ENCODE assay signal across 1 cellular context in the genomic region with DNA sequence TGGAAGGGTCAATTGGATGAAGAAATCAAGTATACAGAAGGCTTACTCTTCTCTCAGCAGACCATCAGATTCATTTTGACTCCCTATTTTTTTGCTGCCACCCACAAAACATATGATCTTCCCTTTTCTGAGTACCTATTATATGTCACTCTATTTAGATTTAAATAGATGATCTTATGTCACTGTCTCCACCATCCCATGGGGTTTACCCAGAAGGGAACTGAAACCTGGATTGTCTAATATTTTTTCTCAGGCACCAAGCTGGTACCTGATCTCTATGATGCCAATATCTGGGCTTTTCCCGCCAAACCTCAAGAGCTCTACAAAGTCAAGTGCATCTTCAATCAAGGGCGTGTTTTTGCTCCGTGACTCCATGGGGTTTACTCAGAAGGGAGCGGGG.
TF ChIP-seq lines count a peak whose summit lies in the region.

No MANE protein-coding gene starts in this region.

TF ChIP-seq in H1, 55 proteins besides CTCF, POLR2A, EP300 and RAD21 (continued from another document):
- TF ChIP-seq, protein P1, sequence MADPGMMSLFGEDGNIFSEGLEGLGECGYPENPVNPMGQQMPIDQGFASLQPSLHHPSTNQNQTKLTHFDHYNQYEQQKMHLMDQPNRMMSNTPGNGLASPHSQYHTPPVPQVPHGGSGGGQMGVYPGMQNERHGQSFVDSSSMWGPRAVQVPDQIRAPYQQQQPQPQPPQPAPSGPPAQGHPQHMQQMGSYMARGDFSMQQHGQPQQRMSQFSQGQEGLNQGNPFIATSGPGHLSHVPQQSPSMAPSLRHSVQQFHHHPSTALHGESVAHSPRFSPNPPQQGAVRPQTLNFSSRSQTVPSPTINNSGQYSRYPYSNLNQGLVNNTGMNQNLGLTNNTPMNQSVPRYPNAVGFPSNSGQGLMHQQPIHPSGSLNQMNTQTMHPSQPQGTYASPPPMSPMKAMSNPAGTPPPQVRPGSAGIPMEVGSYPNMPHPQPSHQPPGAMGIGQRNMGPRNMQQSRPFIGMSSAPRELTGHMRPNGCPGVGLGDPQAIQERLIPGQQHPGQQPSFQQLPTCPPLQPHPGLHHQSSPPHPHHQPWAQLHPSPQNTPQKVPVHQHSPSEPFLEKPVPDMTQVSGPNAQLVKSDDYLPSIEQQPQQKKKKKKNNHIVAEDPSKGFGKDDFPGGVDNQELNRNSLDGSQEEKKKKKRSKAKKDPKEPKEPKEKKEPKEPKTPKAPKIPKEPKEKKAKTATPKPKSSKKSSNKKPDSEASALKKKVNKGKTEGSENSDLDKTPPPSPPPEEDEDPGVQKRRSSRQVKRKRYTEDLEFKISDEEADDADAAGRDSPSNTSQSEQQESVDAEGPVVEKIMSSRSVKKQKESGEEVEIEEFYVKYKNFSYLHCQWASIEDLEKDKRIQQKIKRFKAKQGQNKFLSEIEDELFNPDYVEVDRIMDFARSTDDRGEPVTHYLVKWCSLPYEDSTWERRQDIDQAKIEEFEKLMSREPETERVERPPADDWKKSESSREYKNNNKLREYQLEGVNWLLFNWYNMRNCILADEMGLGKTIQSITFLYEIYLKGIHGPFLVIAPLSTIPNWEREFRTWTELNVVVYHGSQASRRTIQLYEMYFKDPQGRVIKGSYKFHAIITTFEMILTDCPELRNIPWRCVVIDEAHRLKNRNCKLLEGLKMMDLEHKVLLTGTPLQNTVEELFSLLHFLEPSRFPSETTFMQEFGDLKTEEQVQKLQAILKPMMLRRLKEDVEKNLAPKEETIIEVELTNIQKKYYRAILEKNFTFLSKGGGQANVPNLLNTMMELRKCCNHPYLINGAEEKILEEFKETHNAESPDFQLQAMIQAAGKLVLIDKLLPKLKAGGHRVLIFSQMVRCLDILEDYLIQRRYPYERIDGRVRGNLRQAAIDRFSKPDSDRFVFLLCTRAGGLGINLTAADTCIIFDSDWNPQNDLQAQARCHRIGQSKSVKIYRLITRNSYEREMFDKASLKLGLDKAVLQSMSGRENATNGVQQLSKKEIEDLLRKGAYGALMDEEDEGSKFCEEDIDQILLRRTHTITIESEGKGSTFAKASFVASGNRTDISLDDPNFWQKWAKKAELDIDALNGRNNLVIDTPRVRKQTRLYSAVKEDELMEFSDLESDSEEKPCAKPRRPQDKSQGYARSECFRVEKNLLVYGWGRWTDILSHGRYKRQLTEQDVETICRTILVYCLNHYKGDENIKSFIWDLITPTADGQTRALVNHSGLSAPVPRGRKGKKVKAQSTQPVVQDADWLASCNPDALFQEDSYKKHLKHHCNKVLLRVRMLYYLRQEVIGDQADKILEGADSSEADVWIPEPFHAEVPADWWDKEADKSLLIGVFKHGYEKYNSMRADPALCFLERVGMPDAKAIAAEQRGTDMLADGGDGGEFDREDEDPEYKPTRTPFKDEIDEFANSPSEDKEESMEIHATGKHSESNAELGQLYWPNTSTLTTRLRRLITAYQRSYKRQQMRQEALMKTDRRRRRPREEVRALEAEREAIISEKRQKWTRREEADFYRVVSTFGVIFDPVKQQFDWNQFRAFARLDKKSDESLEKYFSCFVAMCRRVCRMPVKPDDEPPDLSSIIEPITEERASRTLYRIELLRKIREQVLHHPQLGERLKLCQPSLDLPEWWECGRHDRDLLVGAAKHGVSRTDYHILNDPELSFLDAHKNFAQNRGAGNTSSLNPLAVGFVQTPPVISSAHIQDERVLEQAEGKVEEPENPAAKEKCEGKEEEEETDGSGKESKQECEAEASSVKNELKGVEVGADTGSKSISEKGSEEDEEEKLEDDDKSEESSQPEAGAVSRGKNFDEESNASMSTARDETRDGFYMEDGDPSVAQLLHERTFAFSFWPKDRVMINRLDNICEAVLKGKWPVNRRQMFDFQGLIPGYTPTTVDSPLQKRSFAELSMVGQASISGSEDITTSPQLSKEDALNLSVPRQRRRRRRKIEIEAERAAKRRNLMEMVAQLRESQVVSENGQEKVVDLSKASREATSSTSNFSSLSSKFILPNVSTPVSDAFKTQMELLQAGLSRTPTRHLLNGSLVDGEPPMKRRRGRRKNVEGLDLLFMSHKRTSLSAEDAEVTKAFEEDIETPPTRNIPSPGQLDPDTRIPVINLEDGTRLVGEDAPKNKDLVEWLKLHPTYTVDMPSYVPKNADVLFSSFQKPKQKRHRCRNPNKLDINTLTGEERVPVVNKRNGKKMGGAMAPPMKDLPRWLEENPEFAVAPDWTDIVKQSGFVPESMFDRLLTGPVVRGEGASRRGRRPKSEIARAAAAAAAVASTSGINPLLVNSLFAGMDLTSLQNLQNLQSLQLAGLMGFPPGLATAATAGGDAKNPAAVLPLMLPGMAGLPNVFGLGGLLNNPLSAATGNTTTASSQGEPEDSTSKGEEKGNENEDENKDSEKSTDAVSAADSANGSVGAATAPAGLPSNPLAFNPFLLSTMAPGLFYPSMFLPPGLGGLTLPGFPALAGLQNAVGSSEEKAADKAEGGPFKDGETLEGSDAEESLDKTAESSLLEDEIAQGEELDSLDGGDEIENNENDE (IDR thresholded peaks at IDR 0.05; ENCODE audit: insufficient replicate concordance, low read length) = no peak
- TF ChIP-seq BRCA1 (IDR thresholded peaks at IDR 0.05; ENCODE audit: low read depth, low read length) = no peak
- TF ChIP-seq, protein P2, sequence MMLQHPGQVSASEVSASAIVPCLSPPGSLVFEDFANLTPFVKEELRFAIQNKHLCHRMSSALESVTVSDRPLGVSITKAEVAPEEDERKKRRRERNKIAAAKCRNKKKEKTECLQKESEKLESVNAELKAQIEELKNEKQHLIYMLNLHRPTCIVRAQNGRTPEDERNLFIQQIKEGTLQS (IDR thresholded peaks at IDR 0.05; ENCODE audit: insufficient read depth, low read depth, low read length) = no peak
- TF ChIP-seq, protein P3, sequence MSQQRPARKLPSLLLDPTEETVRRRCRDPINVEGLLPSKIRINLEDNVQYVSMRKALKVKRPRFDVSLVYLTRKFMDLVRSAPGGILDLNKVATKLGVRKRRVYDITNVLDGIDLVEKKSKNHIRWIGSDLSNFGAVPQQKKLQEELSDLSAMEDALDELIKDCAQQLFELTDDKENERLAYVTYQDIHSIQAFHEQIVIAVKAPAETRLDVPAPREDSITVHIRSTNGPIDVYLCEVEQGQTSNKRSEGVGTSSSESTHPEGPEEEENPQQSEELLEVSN (IDR thresholded peaks at IDR 0.05) = no peak
- TF ChIP-seq BCL11A (IDR thresholded peaks at IDR 0.05; ENCODE audit: low read depth in 2 of 2, low read length in 2 of 2) = no peak
